Comparison of ENCODE assay signal across 10 cellular contexts in the genomic region with DNA sequence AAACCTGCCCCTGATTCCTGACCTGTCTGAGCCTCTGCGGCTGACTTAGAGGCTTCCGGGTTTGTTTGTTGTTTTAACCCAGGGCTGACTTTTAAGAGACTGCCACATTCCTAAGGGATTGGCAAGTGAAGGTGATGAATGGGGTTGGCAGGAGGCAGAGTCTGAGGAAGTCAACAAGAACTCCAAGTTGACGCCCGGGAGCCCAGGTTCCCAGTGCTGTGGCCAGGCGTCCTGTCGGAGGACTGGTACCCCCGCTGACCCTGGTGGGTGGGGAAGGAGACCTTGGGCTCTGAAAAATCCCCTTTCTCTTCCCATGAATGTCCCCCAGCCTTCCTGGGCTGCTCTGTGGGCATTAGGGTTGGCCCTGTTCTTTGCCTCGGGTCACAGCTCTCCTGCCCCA. TPM values are rescaled to one million over a fixed set of nuclear protein-coding genes. Genes with fewer than 3 reads are reported as not detected.
A peak's percentile ranks its signal among the peaks of the same experiment; 100 is the strongest.
DNase-seq lines count a peak whose midpoint lies in the region; ATAC-seq, FAIRE-seq and TF ChIP-seq lines count a peak whose summit lies in the region.
"Had no signal": no experiment of that assay in that cellular context is flagged by ENCODE, and none has a peak within 500 bp of the region (broad histone marks: within the 10 kb centered on the region; RNA-seq: fewer than 3 reads in every experiment).

No MANE protein-coding gene starts in this region.

- TF ChIP-seq EP300 in esophagus muscularis mucosa (IDR thresholded peaks at IDR 0.05), result no peak

- no peak for FAIRE-seq in pancreas (lab: Jason Lieb, UNC)

- TF ChIP-seq CTCF in Calu3 (IDR thresholded peaks at IDR 0.05; ENCODE audit: unreplicated experiment) (no peak), Panc1 (IDR thresholded peaks at IDR 0.05) (no peak), esophagus muscularis mucosa (IDR thresholded peaks at IDR 0.05) (no peak), pancreas (IDR thresholded peaks at IDR 0.05) (no peak)

- CTCF ChIA-PET in Calu3 (lab: Charles Lee) (interaction anchor here (2.5 kb wide), 1 partner anchor 201 kb away, joined by 16 read pairs; the partner anchor contains the start of gene AHCYL1), Panc1 (lab: Charles Lee) (interaction anchor here (0.7 kb wide), 1 partner anchor 197 kb away, joined by 3 read pairs; no protein-coding TSS in a partner anchor)

- H3K27ac Mint-ChIP-seq in Calu3 (ENCODE audit: unreplicated experiment), result peak overlapping the region; percentile 50
- H3K27ac Mint-ChIP-seq: activated naive CD4-positive, alpha-beta T cell treated with anti-CD3 and anti-CD28 coated beads for 36 hours had no signal

- H3K27me3 Mint-ChIP-seq in Calu3 (ENCODE audit: unreplicated experiment), result no peaks in the 10 kb centered on the region

- H3K27ac ChIP-seq in Panc1 (ENCODE audit: low read length), result peak overlapping the region; percentile 93
- peak overlapping the region; percentile 47 to 55 (median 50) for H3K27ac ChIP-seq in esophagus muscularis mucosa (replicated peaks in 1 of 4)
- H3K27ac ChIP-seq in pancreas, result no peak overlapping the region
- H3K27ac ChIP-seq: SK-N-MC had no signal

- H3K4me1 ChIP-seq in Panc1 (ENCODE audit: control insufficient read depth, insufficient read depth, low read length), result peaks cover 63% of the 10 kb centered on the region
- H3K4me1 ChIP-seq in esophagus muscularis mucosa, result peaks cover 19 to 52% (median 45%) of the 10 kb centered on the region in 4 donors
- H3K4me1 ChIP-seq in pancreas, result no peaks in the 10 kb centered on the region

- H3K9me3 ChIP-seq in Panc1 (ENCODE audit: control insufficient read depth, insufficient read depth, low read depth, low read length), result no peaks in the 10 kb centered on the region
- H3K9me3 ChIP-seq in esophagus muscularis mucosa, result peaks cover 0 to 6% (median 0%) of the 10 kb centered on the region in 4 donors
- H3K9me3 ChIP-seq in pancreas, result no peaks in the 10 kb centered on the region

- H3K36me3 Mint-ChIP-seq in Calu3 (ENCODE audit: insufficient read depth, unreplicated experiment), result no peaks in the 10 kb centered on the region

- ATAC-seq in Panc1, result peak; percentile 92
- peak; percentile 53 to 69 (median 59) for ATAC-seq in pancreas
- no peak for ATAC-seq in HG02610 (IDR thresholded peaks at IDR 0.05; ENCODE audit: unreplicated experiment)

- in situ Hi-C loops in Panc1 (cut with HindIII; ENCODE audit: low pct_unique_long_range_greater_than_20kb, low sequenced_read_pairs), result no loop called here

- no peak for TF ChIP-seq POLR2A in esophagus muscularis mucosa (IDR thresholded peaks at IDR 0.05; ENCODE audit: low read depth)

- H3K27me3 ChIP-seq in Panc1 (ENCODE audit: control insufficient read depth, insufficient read depth, low read length) (no peaks in the 10 kb centered on the region), esophagus muscularis mucosa (no peaks in the 10 kb centered on the region), pancreas (no peaks in the 10 kb centered on the region)

- DNase-seq in Calu3 (peak; percentile 62), Panc1 (ENCODE audit: low read depth, low spot score) (peak; percentile 52), esophagus muscularis mucosa (ENCODE audit: extremely low spot score) (no peak), pancreas (peak in 2 of 6 donors; percentile 31 to 51), inferior parietal cortex (ENCODE audit: extremely low spot score) (no peak), NCI-H1105 (lab: John Stamatoyannopoulos, UW) (no peak)
- no peak for DNase-seq in activated effector memory CD4-positive, alpha-beta T cell treated with anti-CD3 and anti-CD28 coated beads, Interleukin-2, amount 50 U/mL, for 16 hours
- DNase-seq: activated naive CD4-positive, alpha-beta T cell treated with anti-CD3 and anti-CD28 coated beads for 36 hours had no signal

- intact Hi-C loops in Calu3 (cut with micrococcal nuclease; ENCODE audit: unreplicated experiment) (loop anchor here (2.0 to 10.0 kb wide), 2 partner anchors 131 to 197 kb away; partner anchors contain the start of gene CSF1), Panc1 (cut with micrococcal nuclease; ENCODE audit: unreplicated experiment) (no loop called here), esophagus muscularis mucosa (cut with DNase I) (no loop called here), pancreas (cut with DNase I) (no loop called here)

- no TSS peak for BruUV-seq in Calu3 (replicated peaks; lab: Mats Ljungman, UMichigan)
- BruUV-seq in Panc1 (replicated peaks; lab: Mats Ljungman, UMichigan), result no TSS peak

- H3K9me3 Mint-ChIP-seq in Calu3 (ENCODE audit: low read depth, unreplicated experiment), result no peaks in the 10 kb centered on the region

- no peak overlapping the region for H3K4me3 Mint-ChIP-seq in Calu3 (ENCODE audit: low read depth, unreplicated experiment)
- H3K4me3 Mint-ChIP-seq: activated naive CD4-positive, alpha-beta T cell treated with anti-CD3 and anti-CD28 coated beads for 36 hours had no signal

- 33% methylated on average over 6 of the region's 8 CpGs for WGBS in esophagus muscularis mucosa
- 64 to 65% methylated on average over 8 of the region's 8 CpGs for WGBS in pancreas, 2 donors

- POLR2A ChIA-PET in Panc1 (lab: Charles Lee), result interaction anchor here (1.2 kb wide), 1 partner anchor 18 kb away, joined by 4 read pairs; no protein-coding TSS in a partner anchor

- peaks cover 41% of the 10 kb centered on the region for H3K4me1 Mint-ChIP-seq in Calu3 (ENCODE audit: low read depth, unreplicated experiment)

- no peaks in the 10 kb centered on the region for H3K36me3 ChIP-seq in Panc1 (ENCODE audit: control insufficient read depth, insufficient read depth, low read length)
- no peaks in the 10 kb centered on the region for H3K36me3 ChIP-seq in esophagus muscularis mucosa
- H3K36me3 ChIP-seq in pancreas, result no peaks in the 10 kb centered on the region

- no peak overlapping the region for H3K4me3 ChIP-seq in Panc1 (ENCODE audit: low read depth in 2 of 2, low read length in 2 of 2)
- H3K4me3 ChIP-seq in esophagus muscularis mucosa, result no peak overlapping the region
- no peak overlapping the region for H3K4me3 ChIP-seq in pancreas
- H3K4me3 ChIP-seq: SK-N-MC had no signal

RNA-seq across cellular contexts. Expression of gene EPS8L3, which starts 19.7 kb away (rescaled TPM):
- 46.6 and 68.6 TPM in 2 replicates for total RNA-seq in Calu3 (2022)
- not detected for total RNA-seq in Panc1 (2021; ENCODE audit: unreplicated experiment)
- polyA plus RNA-seq in Panc1 (2012; ENCODE audit: insufficient read length), result not detected
- under 1 TPM in 1 of 4 donors, not detected in 3; 0.52 TPM for total RNA-seq in esophagus muscularis mucosa
- total RNA-seq in pancreas, result 1 to 10 TPM in 5 of 6 donors, under 1 TPM in 1; 0.39 to 3.2 (median 1.4) TPM
- polyA plus RNA-seq in pancreas, result 1 to 10 TPM in 1 of 2 donors, under 1 TPM in 1; 0.46 to 4.3 TPM
- total RNA-seq: activated naive CD4-positive, alpha-beta T cell treated with anti-CD3 and anti-CD28 coated beads for 36 hours had no signal

RNA-seq across cellular contexts. Expression of gene GSTM3, which starts 42.6 kb away (rescaled TPM):
- 67.9 and 73.7 TPM in 2 replicates for total RNA-seq in Calu3 (2022)
- 93.1 TPM for total RNA-seq in Panc1 (2021; ENCODE audit: unreplicated experiment)
- 78.4 TPM for polyA plus RNA-seq in Panc1 (2012; ENCODE audit: insufficient read length)
- 100 to 1,000 TPM in 1 of 4 donors, 10 to 100 TPM in 3; 64.6 to 111 (median 76.9) TPM for total RNA-seq in esophagus muscularis mucosa
- total RNA-seq in pancreas, result 10 to 100 TPM; 13.9 to 29.0 (median 19.1) TPM
- 10 to 100 TPM; 37.2 to 58.1 TPM for polyA plus RNA-seq in pancreas

Comparison
In these comparisons a context has a peak if more than half of its experiments do, and no peak if none do; other contexts are left out.
1. DNase-seq: peak in Calu3 (single experiment) and Panc1 (single experiment); none in esophagus muscularis mucosa (single experiment), inferior parietal cortex (single experiment), activated effector memory CD4-positive, alpha-beta T cell treated with anti-CD3 and anti-CD28 coated beads, Interleukin-2, amount 50 U/mL, for 16 hours (single experiment) and NCI-H1105 (single experiment).
2. H3K27ac ChIP-seq: peak in Panc1 (single experiment) and esophagus muscularis mucosa (4 of 4); none in pancreas (0 of 4).
3. RNA of gene EPS8L3, which starts 19.7 kb away (total RNA-seq): 46.6 to 68.6 TPM in Calu3; 0.39 to 3.2 TPM in pancreas, not detected in Panc1 (single experiment) and 0.52 TPM in esophagus muscularis mucosa; every median in the first group is over 10 times any median in the second.